In the genomic region with DNA sequence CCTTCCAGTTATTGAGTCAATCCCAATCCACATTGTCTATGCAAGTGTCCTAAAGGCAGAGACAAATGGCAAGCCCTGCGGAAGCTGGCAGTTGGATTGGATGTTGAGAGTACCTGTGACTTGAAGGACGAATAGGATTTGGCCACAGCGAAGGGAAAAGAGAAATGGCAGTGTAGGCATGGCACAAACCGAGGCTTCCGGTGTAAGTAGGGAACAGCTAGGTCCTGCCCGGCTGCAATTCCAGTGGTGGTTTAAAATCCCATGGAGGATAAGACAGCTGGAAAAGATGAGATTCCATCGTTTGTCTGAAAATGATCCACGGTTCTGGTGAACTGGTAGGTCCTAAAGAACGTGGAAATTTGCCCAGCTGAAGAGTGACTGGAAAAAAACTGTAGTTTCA, we compare ENCODE assay signal across 29 cellular contexts.
"Had no signal": no experiment of that assay in that cellular context is flagged by ENCODE, and none has a peak within 500 bp of the region (broad histone marks: within the 10 kb centered on the region; RNA-seq: fewer than 3 reads in every experiment).

No MANE protein-coding gene starts in this region.

- H3K36me3 ChIP-seq: ovary, right lobe of liver, sigmoid colon, stomach, thoracic aorta, thyroid gland, tibial nerve, upper lobe of left lung, vagina had no signal

- H3K9me3 Mint-ChIP-seq: naive thymus-derived CD8-positive, alpha-beta T cell; natural killer cell treated with Interleukin-12 subunit alpha and Interleukin-12 subunit beta and Interleukin-15 and Interleukin-18, amount 100 ng/mL, for 72 hours; nephron progenitor cell; neural crest cell; stimulated activated effector memory CD8-positive, alpha-beta T cell treated with anti-CD3 and anti-CD28 coated beads, Interleukin-12 subunit alpha, Interleukin-12 subunit beta, amount 100 ng/mL, for 72 hours; stimulated activated naive B cell treated with anti-CD40 and anti-IgM and Interleukin-4, amounts not matched to agents 10 μg/mL and 1 μg/mL and 100 μg/mL, for 72 hours; stimulated activated naive CD8-positive, alpha-beta T cell treated with anti-CD3 and anti-CD28 coated beads, Interleukin-15, Interleukin-2, amounts not matched to agents 100 ng/mL and 50 ng/mL, for 24 hours had no signal

- DNase-seq: naive B cell; naive thymus-derived CD8-positive, alpha-beta T cell; nephron progenitor cell; occipital lobe; ovary; psoas muscle; right cardiac atrium; sigmoid colon; small intestine; stimulated activated CD4-positive, alpha-beta T cell treated with anti-CD3 and anti-CD28 coated beads, Interleukin-15, amount 100 ng/mL, for 24 hours; stimulated activated CD4-positive, alpha-beta T cell treated with anti-CD3 and anti-CD28 coated beads, Interleukin-2, amount 100 ng/mL, for 24 hours; stimulated activated CD4-positive, alpha-beta T cell treated with anti-CD3 and anti-CD28 coated beads, Interleukin-2, amount 100 ng/mL, for 48 hours; stimulated activated CD4-positive, alpha-beta T cell treated with anti-CD3 and anti-CD28 coated beads, Interleukin-4, amount 100 ng/mL, for 24 hours; stimulated activated naive B cell treated with anti-CD40 and anti-IgM and Interleukin-4, amounts not matched to agents 10 μg/mL and 1 μg/mL and 100 μg/mL, for 72 hours; stimulated activated naive CD4-positive, alpha-beta T cell treated with Interleukin-2 at 50 U/mL for 16 hours; stomach; thyroid gland; trophoblast cell; upper lobe of left lung had no signal

- H2AFZ ChIP-seq: parathyroid adenoma had no signal

- H3K4me3 ChIP-seq: ovary, psoas muscle, right lobe of liver, sigmoid colon, stomach, thoracic aorta, thyroid gland, tibial nerve, upper lobe of left lung, vagina had no signal

- H3K4me1 Mint-ChIP-seq: naive B cell; naive thymus-derived CD8-positive, alpha-beta T cell; stimulated activated effector memory CD8-positive, alpha-beta T cell treated with anti-CD3 and anti-CD28 coated beads, Interleukin-12 subunit alpha, Interleukin-12 subunit beta, amount 100 ng/mL, for 72 hours had no signal

- H3K4me3 Mint-ChIP-seq: naive B cell; naive thymus-derived CD8-positive, alpha-beta T cell; natural killer cell treated with Interleukin-12 subunit alpha and Interleukin-12 subunit beta and Interleukin-15 and Interleukin-18, amount 100 ng/mL, for 72 hours; nephron progenitor cell; neural crest cell; stimulated activated effector memory CD8-positive, alpha-beta T cell treated with anti-CD3 and anti-CD28 coated beads, Interleukin-12 subunit alpha, Interleukin-12 subunit beta, amount 100 ng/mL, for 72 hours; stimulated activated naive B cell treated with anti-CD40 and anti-IgM and Interleukin-4, amounts not matched to agents 10 μg/mL and 1 μg/mL and 100 μg/mL, for 72 hours; stimulated activated naive CD8-positive, alpha-beta T cell treated with anti-CD3 and anti-CD28 coated beads, Interleukin-15, Interleukin-2, amounts not matched to agents 100 ng/mL and 50 ng/mL, for 24 hours had no signal

- H3K36me3 Mint-ChIP-seq: naive B cell; naive thymus-derived CD8-positive, alpha-beta T cell; natural killer cell treated with Interleukin-12 subunit alpha and Interleukin-12 subunit beta and Interleukin-15 and Interleukin-18, amount 100 ng/mL, for 72 hours; stimulated activated effector memory CD8-positive, alpha-beta T cell treated with anti-CD3 and anti-CD28 coated beads, Interleukin-12 subunit alpha, Interleukin-12 subunit beta, amount 100 ng/mL, for 72 hours; stimulated activated naive B cell treated with anti-CD40 and anti-IgM and Interleukin-4, amounts not matched to agents 10 μg/mL and 1 μg/mL and 100 μg/mL, for 72 hours had no signal

- H3K4me1 ChIP-seq: parathyroid adenoma, psoas muscle, right lobe of liver, sigmoid colon, stomach, thyroid gland, tibial nerve, upper lobe of left lung, vagina had no signal

- H3K79me2 ChIP-seq: parathyroid adenoma had no signal

- H3K27ac ChIP-seq: ovary, parathyroid adenoma, psoas muscle, right lobe of liver, sigmoid colon, stomach, thoracic aorta, thyroid gland, tibial nerve, upper lobe of left lung, vagina had no signal

- H3K27me3 Mint-ChIP-seq: natural killer cell treated with Interleukin-12 subunit alpha and Interleukin-12 subunit beta and Interleukin-15 and Interleukin-18, amount 100 ng/mL, for 72 hours; stimulated activated naive B cell treated with anti-CD40 and anti-IgM and Interleukin-4, amounts not matched to agents 10 μg/mL and 1 μg/mL and 100 μg/mL, for 72 hours; stimulated activated naive CD8-positive, alpha-beta T cell treated with anti-CD3 and anti-CD28 coated beads, Interleukin-15, Interleukin-2, amounts not matched to agents 100 ng/mL and 50 ng/mL, for 24 hours had no signal

- ATAC-seq: naive thymus-derived CD8-positive, alpha-beta T cell; natural killer cell treated with Interleukin-12 subunit alpha and Interleukin-12 subunit beta and Interleukin-15 and Interleukin-18, amount 100 ng/mL, for 72 hours; psoas muscle; right cardiac atrium; right lobe of liver; stimulated activated effector memory CD8-positive, alpha-beta T cell treated with anti-CD3 and anti-CD28 coated beads, Interleukin-12 subunit alpha, Interleukin-12 subunit beta, amount 100 ng/mL, for 72 hours; stimulated activated naive B cell treated with anti-CD40 and anti-IgM and Interleukin-4, amounts not matched to agents 10 μg/mL and 1 μg/mL and 100 μg/mL, for 72 hours had no signal

- H3K27ac Mint-ChIP-seq: naive B cell; naive thymus-derived CD8-positive, alpha-beta T cell; natural killer cell treated with Interleukin-12 subunit alpha and Interleukin-12 subunit beta and Interleukin-15 and Interleukin-18, amount 100 ng/mL, for 72 hours; nephron progenitor cell; progenitor cell of endocrine pancreas; stimulated activated effector memory CD8-positive, alpha-beta T cell treated with anti-CD3 and anti-CD28 coated beads, Interleukin-12 subunit alpha, Interleukin-12 subunit beta, amount 100 ng/mL, for 72 hours; stimulated activated naive B cell treated with anti-CD40 and anti-IgM and Interleukin-4, amounts not matched to agents 10 μg/mL and 1 μg/mL and 100 μg/mL, for 72 hours; stimulated activated naive CD8-positive, alpha-beta T cell treated with anti-CD3 and anti-CD28 coated beads, Interleukin-15, Interleukin-2, amounts not matched to agents 100 ng/mL and 50 ng/mL, for 24 hours had no signal

- H3K9me3 ChIP-seq: ovary, psoas muscle, right lobe of liver, sigmoid colon, stomach, thoracic aorta, thyroid gland, tibial nerve, upper lobe of left lung, vagina had no signal

- H3K27me3 ChIP-seq: ovary, right lobe of liver, sigmoid colon, thyroid gland, tibial nerve, upper lobe of left lung, vagina had no signal
